In the genomic region with DNA sequence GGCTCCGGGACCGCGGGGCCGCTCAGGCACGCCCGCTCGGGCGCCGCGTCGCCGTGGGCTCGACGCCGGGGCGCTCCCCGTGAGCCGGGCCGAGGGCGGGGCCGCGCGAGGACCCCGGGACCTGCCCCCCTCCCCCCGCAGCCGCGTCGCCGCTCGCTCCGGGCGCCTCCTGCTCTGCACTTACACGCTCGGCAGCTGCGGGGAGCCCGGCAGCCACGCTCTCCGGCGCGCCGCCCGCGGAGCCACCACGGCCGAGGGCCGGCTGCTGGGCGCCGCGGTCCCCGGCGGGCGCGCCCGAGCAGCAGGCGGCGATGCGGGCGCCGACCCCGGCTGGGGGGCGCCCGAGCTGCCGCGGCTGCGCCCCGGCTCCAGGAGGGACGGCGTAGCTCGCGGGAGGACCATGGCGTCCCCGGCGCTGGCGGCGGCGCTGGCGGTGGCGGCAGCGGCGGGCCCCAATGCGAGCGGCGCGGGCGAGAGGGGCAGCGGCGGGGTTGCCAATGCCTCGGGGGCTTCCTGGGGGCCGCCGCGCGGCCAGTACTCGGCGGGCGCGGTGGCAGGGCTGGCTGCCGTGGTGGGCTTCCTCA, we compare ENCODE assay signal across 9 cellular contexts. TPM values are rescaled to one million over a fixed set of nuclear protein-coding genes. Genes with fewer than 3 reads are reported as not detected.
DNase-seq lines count a peak whose midpoint lies in the region; ATAC-seq, FAIRE-seq and TF ChIP-seq lines count a peak whose summit lies in the region.
"Had no signal": no experiment of that assay in that cellular context is flagged by ENCODE, and none has a peak within 500 bp of the region (broad histone marks: within the 10 kb centered on the region; RNA-seq: fewer than 3 reads in every experiment).

Gene ADRA2C, plus strand, starts transcription at position 179 of the 584 bp plus-strand sequence. Its CDS starts 222 bp downstream, at position 401.

- peaks cover 6% of the 10 kb centered on the region for H3K27me3 ChIP-seq in prostate gland (replicated peaks; ENCODE audit: insufficient read depth)

- H3K4me1 Mint-ChIP-seq in glutamatergic neuron (ENCODE audit: low read depth, unreplicated experiment): peaks cover 4% of the 10 kb centered on the region

- no peak for TF ChIP-seq POLR2A in prostate gland (IDR thresholded peaks at IDR 0.05)

- H3K36me3 ChIP-seq in SK-N-MC (ENCODE audit: insufficient read depth, low read length) (no peaks in the 10 kb centered on the region), prostate gland (no peaks in the 10 kb centered on the region)

- peak within 1 kb of the TSS; percentile 90 for H3K4me3 Mint-ChIP-seq in glutamatergic neuron (ENCODE audit: unreplicated experiment)

- no peak for ATAC-seq in activated CD4-positive, CD25-positive, alpha-beta regulatory T cell treated with anti-CD3 and anti-CD28 coated beads, Interleukin-2, amount 50 U/mL, for 24 hours

- peaks cover 20% of the 10 kb centered on the region for H3K27me3 Mint-ChIP-seq in glutamatergic neuron (ENCODE audit: unreplicated experiment)

- DNase-seq in D721Med (ENCODE audit: insufficient read length, low spot score) (peak; percentile 53), SK-N-MC (ENCODE audit: low read depth, low spot score) (no peak), glutamatergic neuron (peak; percentile 60), prostate gland (ENCODE audit: low spot score) (no peak), SIG-M5 (lab: John Stamatoyannopoulos, UW) (no peak)
- no peak for DNase-seq in stimulated activated CD4-positive, alpha-beta T cell treated with anti-CD3 and anti-CD28 coated beads, Interleukin-4, amount 100 ng/mL, for 24 hours
- no peak for DNase-seq in activated CD4-positive, alpha-beta T cell treated with anti-CD3 and anti-CD28 coated beads, Interleukin-2, amount 50 U/mL, for 48 hours

- H3K4me3 ChIP-seq in SK-N-MC (peak within 1 kb of the TSS; percentile 60), prostate gland (peak within 1 kb of the TSS; percentile 22 to 35)

- H3K27ac Mint-ChIP-seq in glutamatergic neuron (ENCODE audit: unreplicated experiment): peak within 1 kb of the TSS; percentile 68

- H3K4me1 ChIP-seq in prostate gland (replicated peaks): no peaks in the 10 kb centered on the region

- H3K9me3 ChIP-seq in SK-N-MC (ENCODE audit: low read depth, low read length) (no peaks in the 10 kb centered on the region), prostate gland (no peaks in the 10 kb centered on the region)

- WGBS in prostate gland: 2% methylated on average over 22 of the region's 97 CpGs

- H3K27ac ChIP-seq in SK-N-MC (no peak within 1 kb of the TSS), prostate gland (peak within 1 kb of the TSS; percentile 20 to 53)

- H3K36me3 Mint-ChIP-seq in glutamatergic neuron (ENCODE audit: unreplicated experiment): no peaks in the 10 kb centered on the region

- H3K9me3 Mint-ChIP-seq in glutamatergic neuron (ENCODE audit: unreplicated experiment): peaks cover 5% of the 10 kb centered on the region

- intact Hi-C loops in prostate gland (cut with DNase I): no loop called here

- no peak for FAIRE-seq in D721Med (lab: Jason Lieb, UNC)

- TF ChIP-seq CTCF in D721Med (IDR thresholded peaks at IDR 0.05; ENCODE audit: insufficient read depth, missing control alignments) (no peak), glutamatergic neuron (IDR thresholded peaks at IDR 0.05; ENCODE audit: partially characterized antibody, unreplicated experiment) (no peak), prostate gland (IDR thresholded peaks at IDR 0.05) (no peak)

- no peak within 1 kb of the TSS for H3K9ac ChIP-seq in SK-N-MC (ENCODE audit: insufficient read length)

RNA-seq across cellular contexts. Expression of gene ADRA2C, which starts in this region (rescaled TPM):
- total RNA-seq in glutamatergic neuron (ENCODE audit: unreplicated experiment) (4.8 TPM), prostate gland (10 to 100 TPM in 1 of 2 donors, under 1 TPM in 1; 0.59 to 28.6 TPM)
- total RNA-seq: activated CD8-positive, alpha-beta memory T cell treated with anti-CD3 and anti-CD28 coated beads for 36 hours had no signal

Comparison
In these comparisons a context has a peak if more than half of its experiments do, and no peak if none do; other contexts are left out.
1. DNase-seq: peak in D721Med (single experiment) and glutamatergic neuron (single experiment); none in SK-N-MC (single experiment), prostate gland (single experiment), SIG-M5 (single experiment), stimulated activated CD4-positive, alpha-beta T cell treated with anti-CD3 and anti-CD28 coated beads, Interleukin-4, amount 100 ng/mL, for 24 hours (single experiment) and activated CD4-positive, alpha-beta T cell treated with anti-CD3 and anti-CD28 coated beads, Interleukin-2, amount 50 U/mL, for 48 hours (0 of 2).